Comparison of ENCODE assay signal across 8 cellular contexts in the genomic region with DNA sequence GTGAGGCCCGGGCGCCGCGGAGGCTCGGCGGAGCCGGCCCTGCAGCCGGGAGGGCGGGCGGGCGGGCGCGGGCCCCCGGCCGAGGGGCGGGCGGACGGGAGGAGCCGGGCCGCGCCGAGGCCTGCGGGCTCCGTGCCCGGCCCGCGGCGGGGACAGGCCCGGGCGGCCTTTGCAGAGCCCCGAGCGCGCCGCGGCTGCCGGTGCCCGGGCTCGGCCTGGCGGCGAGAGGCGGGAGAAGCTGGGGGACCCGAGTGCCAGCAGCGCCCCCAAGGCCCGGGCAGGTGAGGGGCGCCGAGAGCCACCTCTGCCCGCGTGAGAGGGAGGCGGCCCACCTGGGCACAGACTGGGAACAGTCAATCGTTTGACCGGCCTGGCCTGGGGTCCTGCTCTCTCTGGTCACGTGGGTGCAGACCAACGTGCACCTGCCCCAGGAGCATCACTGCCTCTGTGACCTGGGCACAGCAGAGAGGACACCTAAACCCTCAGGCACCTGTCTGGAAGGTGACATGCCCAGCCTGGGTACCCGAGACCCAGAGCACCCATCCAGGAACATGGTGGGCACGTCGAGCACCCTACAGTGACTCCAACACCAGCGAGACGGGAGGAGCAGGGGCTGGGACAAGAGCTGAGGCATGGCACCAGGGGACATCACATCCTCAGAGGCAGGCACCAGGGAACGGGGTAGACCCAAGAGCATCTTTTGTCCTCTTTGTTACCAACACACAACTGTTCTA. TPM values are rescaled to one million over a fixed set of nuclear protein-coding genes. Genes with fewer than 3 reads are reported as not detected.
DNase-seq lines count a peak whose midpoint lies in the region; ATAC-seq and TF ChIP-seq lines count a peak whose summit lies in the region.

No MANE protein-coding gene starts in this region.

- intact Hi-C loops in CD14-positive monocyte (cut with micrococcal nuclease) = loop anchor here in 1 of 2 donors (5.0 kb wide), 1 partner anchor 145 kb away; no protein-coding TSS in a partner anchor
- intact Hi-C loops in head of caudate nucleus (cut with DNase I) = no loop called here

- DNase-seq in CD14-positive monocyte (ENCODE audit: low spot score) (no peak), activated gamma-delta T cell treated with Interleukin-2 at 50 U/mL for 16 hours (peak; percentile 14), head of caudate nucleus (peak in 25 of 42 donors; percentile 26 to 74 (median 51)), trophoblast cell (no peak), NCI-H128 (lab: John Stamatoyannopoulos, UW; ENCODE audit: unreplicated experiment) (no peak), NCI-H2029 treated with DMSO at 0.1 percent for 48 hours (lab: John Stamatoyannopoulos, UW) (no peak)

- peak overlapping the region; percentile 20 for H3K18ac ChIP-seq in trophoblast cell (ENCODE audit: low read length)

- peak overlapping the region; percentile 11 for H2AK5ac ChIP-seq in trophoblast cell (ENCODE audit: low read length)

- no peaks in the 10 kb centered on the region for H3K79me2 ChIP-seq in trophoblast cell (ENCODE audit: control insufficient read depth, insufficient read depth, low read length, poor library complexity)

- peaks cover 3 to 18% (median 12%) of the 10 kb centered on the region in 7 donors for H3K9me3 Mint-ChIP-seq in CD14-positive monocyte

- peaks cover 5 to 10% of the 10 kb centered on the region in 2 donors for H3K36me3 Mint-ChIP-seq in CD14-positive monocyte

- H3K4me3 ChIP-seq in trophoblast cell (ENCODE audit: low read depth, low read length) = peak overlapping the region; percentile 79

- no peak overlapping the region for H3K23ac ChIP-seq in trophoblast cell (ENCODE audit: low read length)

- H3K79me1 ChIP-seq in trophoblast cell (ENCODE audit: low read length) = peaks cover 19% of the 10 kb centered on the region

- no peak for TF ChIP-seq CTCF in CD14-positive monocyte (IDR thresholded peaks at IDR 0.05)

- peak overlapping the region; percentile 37 for H3K14ac ChIP-seq in trophoblast cell (ENCODE audit: low read length)

- peak overlapping the region; percentile 79 for H3K4me2 ChIP-seq in trophoblast cell (ENCODE audit: low read length)

- peak overlapping the region; percentile 74 for H3K9ac ChIP-seq in trophoblast cell (ENCODE audit: low read length)

- peaks cover 0 to 1% (median 1%) of the 10 kb centered on the region in 3 donors for H3K27me3 Mint-ChIP-seq in CD14-positive monocyte (ENCODE audit: low read depth in 3 of 3)

- no peak for ATAC-seq in HG02763 (IDR thresholded peaks at IDR 0.05; ENCODE audit: unreplicated experiment)

- peak overlapping the region; percentile 44 for H3K4ac ChIP-seq in trophoblast cell (ENCODE audit: low read depth, low read length)

- H2BK5ac ChIP-seq in trophoblast cell (ENCODE audit: low read depth, low read length, poor library complexity) = no peak overlapping the region

- H4K12ac ChIP-seq in trophoblast cell (ENCODE audit: low read depth, low read length) = peak overlapping the region; percentile 1

- peak overlapping the region; percentile 59 for H4K8ac ChIP-seq in trophoblast cell (ENCODE audit: low read depth, low read length)

- peaks cover 17 to 23% of the 10 kb centered on the region in 2 experiments for H3K4me1 ChIP-seq in trophoblast cell (ENCODE audit: control insufficient read depth in 1 of 2, insufficient read depth in 2 of 2, low read length in 2 of 2)

- H3K27me3 ChIP-seq in trophoblast cell (ENCODE audit: insufficient read depth, low read length) = no peaks in the 10 kb centered on the region

- peaks cover 52% of the 10 kb centered on the region for H3K4me1 Mint-ChIP-seq in CD14-positive monocyte

- WGBS in trophoblast cell (ENCODE audit: extremely low coverage, insufficient coverage, insufficient read length) = no CpG with 5 or more reads among the region's 59 CpGs

- H4K91ac ChIP-seq in trophoblast cell (ENCODE audit: low read depth, low read length) = peak overlapping the region; percentile 79

- peak overlapping the region; percentile 31 for H2BK12ac ChIP-seq in trophoblast cell (ENCODE audit: low read length)

- H3K9me3 ChIP-seq in KOPT-K1 (ENCODE audit: insufficient read depth, low read length, poor library complexity, severe bottlenecking) (peaks cover 21% of the 10 kb centered on the region), trophoblast cell (ENCODE audit: insufficient read depth, low read depth, low read length) (no peaks in the 10 kb centered on the region)

- H2AFZ ChIP-seq in trophoblast cell (ENCODE audit: insufficient read depth, low read length, poor library complexity) = peak overlapping the region; percentile 23

- peak overlapping the region; percentile 74 to 88 for H3K4me3 Mint-ChIP-seq in CD14-positive monocyte

- no peaks in the 10 kb centered on the region for H3K36me3 ChIP-seq in KOPT-K1 (ENCODE audit: insufficient read depth, low read length)
- H3K36me3 ChIP-seq in trophoblast cell (ENCODE audit: control insufficient read depth in 1 of 2, insufficient read depth in 2 of 2, low read length in 2 of 2) = no peaks in the 10 kb centered on the region

- H3K27ac Mint-ChIP-seq in CD14-positive monocyte = peak overlapping the region in 4 of 7 donors; percentile 19 to 68 (median 64)

- H3K27ac ChIP-seq in KOPT-K1 (ENCODE audit: low read depth, low read length, poor library complexity, severe bottlenecking) (peak overlapping the region; percentile 64), trophoblast cell (ENCODE audit: low read depth, low read length) (peak overlapping the region; percentile 29)

- H2BK120ac ChIP-seq in trophoblast cell (ENCODE audit: insufficient read depth, low read length, poor library complexity) = peak overlapping the region; percentile 6

RNA-seq across cellular contexts. Expression of gene MVB12B, which starts 0.6 kb away (rescaled TPM):
- polyA plus RNA-seq in CD14-positive monocyte = 1 to 10 TPM; 2.8 to 3.5 TPM
- polyA plus RNA-seq in trophoblast cell (2013) = 13.2 and 13.4 TPM in 2 replicates

Comparison
In these comparisons a context has a peak if more than half of its experiments do, and no peak if none do; other contexts are left out.
1. DNase-seq: peak in activated gamma-delta T cell treated with Interleukin-2 at 50 U/mL for 16 hours (single experiment) and head of caudate nucleus (25 of 42); none in CD14-positive monocyte (single experiment), trophoblast cell (0 of 2), NCI-H128 (single experiment) and NCI-H2029 treated with DMSO at 0.1 percent for 48 hours (single experiment).